15 cellular contexts compared by ENCODE assay signal in the genomic region with DNA sequence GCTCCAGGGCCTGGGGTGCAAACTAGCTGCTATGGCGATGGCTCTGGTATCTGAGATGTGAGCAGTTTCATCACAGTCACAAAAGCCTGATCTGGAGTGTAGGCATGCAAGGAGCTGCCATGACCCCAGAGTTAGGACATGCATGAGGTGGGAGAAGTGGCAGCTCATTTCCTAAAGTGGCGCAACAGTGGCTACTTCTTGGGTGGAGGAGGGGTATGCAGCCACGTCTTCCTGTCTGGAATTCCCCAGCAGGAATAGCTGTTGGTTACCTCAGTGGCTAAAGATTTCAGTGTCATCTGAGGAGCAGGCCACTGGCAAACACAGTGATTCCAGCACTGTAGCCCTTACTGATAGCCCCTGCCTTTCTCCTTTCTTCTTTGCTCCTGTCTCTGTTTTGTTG.
DNase-seq lines count a peak whose midpoint lies in the region; ATAC-seq, FAIRE-seq and TF ChIP-seq lines count a peak whose summit lies in the region.
"Had no signal": no experiment of that assay in that cellular context is flagged by ENCODE, and none has a peak within 500 bp of the region (broad histone marks: within the 10 kb centered on the region; RNA-seq: fewer than 3 reads in every experiment).

No MANE protein-coding gene starts in this region.

- no peak overlapping the region for H3K4me3 Mint-ChIP-seq in activated T-helper 17 cell treated with anti-CD3 and anti-CD28 coated beads, Interleukin-2, amount 50 U/mL, for 72 hours

- no peak for ATAC-seq in activated T-helper 17 cell treated with anti-CD3 and anti-CD28 coated beads, Interleukin-2, amount 50 U/mL, for 72 hours (replicated peaks)
- ATAC-seq: activated CD4-positive, CD25-positive, alpha-beta regulatory T cell treated with anti-CD3 and anti-CD28 coated beads, Interleukin-2, amount 50 U/mL, for 24 hours had no signal

- no peaks in the 10 kb centered on the region for H3K9me3 ChIP-seq in kidney (ENCODE audit: control insufficient read depth in 1 of 2, low read length in 2 of 2)
- H3K9me3 ChIP-seq: adrenal gland, transverse colon had no signal

- intact Hi-C loops in kidney (cut with DNase I), result no loop called here

- peaks cover 4% of the 10 kb centered on the region for H3K9me3 Mint-ChIP-seq in activated T-helper 17 cell treated with anti-CD3 and anti-CD28 coated beads, Interleukin-2, amount 50 U/mL, for 72 hours

- no peak overlapping the region for H3K27ac Mint-ChIP-seq in activated T-helper 17 cell treated with anti-CD3 and anti-CD28 coated beads, Interleukin-2, amount 50 U/mL, for 72 hours

- H3K36me3 ChIP-seq in kidney (ENCODE audit: control insufficient read depth in 1 of 2, insufficient read depth in 2 of 2, low read length in 2 of 2), result no peaks in the 10 kb centered on the region
- H3K36me3 ChIP-seq: adrenal gland, transverse colon had no signal

- POLR2A ChIA-PET in AG04449 (lab: Yijun Ruan, JAX), result no interaction called here

- TF ChIP-seq CTCF in AG04449 (IDR thresholded peaks at IDR 0.05; ENCODE audit: insufficient read depth, low read length, missing control alignments), result no peak
- TF ChIP-seq CTCF in choroid plexus epithelial cell (conservative IDR thresholded peaks at IDR 0.05; ENCODE audit: low read depth, low read length), result no peak
- TF ChIP-seq CTCF in kidney (IDR thresholded peaks at IDR 0.05; ENCODE audit: borderline replicate concordance, extremely low read depth, insufficient read depth), result no peak

- H3K36me3 Mint-ChIP-seq in activated T-helper 17 cell treated with anti-CD3 and anti-CD28 coated beads, Interleukin-2, amount 50 U/mL, for 72 hours (ENCODE audit: low read depth), result no peaks in the 10 kb centered on the region

- no peaks in the 10 kb centered on the region for H3K4me1 Mint-ChIP-seq in activated T-helper 17 cell treated with anti-CD3 and anti-CD28 coated beads, Interleukin-2, amount 50 U/mL, for 72 hours

- no peak for FAIRE-seq in kidney (lab: Jason Lieb, UNC)

- no peaks in the 10 kb centered on the region for H3K4me1 ChIP-seq in kidney (ENCODE audit: control insufficient read depth in 1 of 2, insufficient read depth in 1 of 2, low read depth in 1 of 2, low read length in 2 of 2)
- H3K4me1 ChIP-seq: adrenal gland, transverse colon had no signal

- H3K9ac ChIP-seq in kidney (ENCODE audit: low read length in 2 of 2), result no peak overlapping the region

- H3K4me3 ChIP-seq in AG04449 (ENCODE audit: low read depth, low read length) (no peak overlapping the region), choroid plexus epithelial cell (ENCODE audit: low read depth, low read length) (no peak overlapping the region), kidney (ENCODE audit: low read length in 2 of 2) (no peak overlapping the region)
- H3K4me3 ChIP-seq: adrenal gland, transverse colon had no signal

- peak; percentile 36 for DNase-seq in AG04449 (ENCODE audit: low read depth, low spot score)
- DNase-seq in HK-2 (ENCODE audit: unreplicated experiment), result peak; percentile 34
- peak; percentile 89 for DNase-seq in choroid plexus epithelial cell (ENCODE audit: low read depth)
- DNase-seq in kidney glomerular epithelial cell (lab: John Stamatoyannopoulos, UW), result peak; percentile 32
- no peak for DNase-seq in Ammon's horn (ENCODE audit: low spot score)
- DNase-seq in activated T-cell treated with anti-CD3 and anti-CD28 coated beads, Interleukin-2, amount 50 U/mL, for 1 hour, result no peak
- DNase-seq in kidney, result no peak
- DNase-seq: adrenal gland; DMS79; hypothalamus; MM.1S; NK-92 treated with Interleukin-12 subunit alpha and Interleukin-12 subunit beta, amount 100 ng/mL, for 24 hours; transverse colon had no signal

- CTCF ChIA-PET in AG04449 (lab: Yijun Ruan, JAX), result no interaction called here

- H3K27me3 Mint-ChIP-seq in activated T-helper 17 cell treated with anti-CD3 and anti-CD28 coated beads, Interleukin-2, amount 50 U/mL, for 72 hours, result no peaks in the 10 kb centered on the region

- no peak overlapping the region for H3K27ac ChIP-seq in kidney (ENCODE audit: low read depth in 2 of 2, low read length in 2 of 2)
- H3K27ac ChIP-seq: adrenal gland, transverse colon had no signal

Comparison
In these comparisons a context has a peak if more than half of its experiments do, and no peak if none do; other contexts are left out.
1. DNase-seq: peak in AG04449 (single experiment), HK-2 (single experiment), choroid plexus epithelial cell (single experiment) and kidney glomerular epithelial cell (single experiment); none in Ammon's horn (single experiment), activated T-cell treated with anti-CD3 and anti-CD28 coated beads, Interleukin-2, amount 50 U/mL, for 1 hour (single experiment) and kidney (single experiment).